In genomic region chr4:76740192-76740591, GRCh38 we compare ENCODE assay signal across 21 cellular contexts.
DNase-seq lines count a peak whose midpoint lies in the region; ATAC-seq and TF ChIP-seq lines count a peak whose summit lies in the region.
"Had no signal": no experiment of that assay in that cellular context is flagged by ENCODE, and none has a peak within 500 bp of the region (broad histone marks: within the 10 kb centered on the region; RNA-seq: fewer than 3 reads in every experiment).

No MANE protein-coding gene starts in this region.

- TF ChIP-seq POLR2A in stomach (IDR thresholded peaks at IDR 0.05): no peak

- no peak overlapping the region for H2AFZ ChIP-seq in mesenchymal stem cell (ENCODE audit: low read depth, low read length)

- DNase-seq in coronary artery (ENCODE audit: low spot score) (no peak), mesenchymal stem cell (no peak), stomach (no peak), right atrium auricular region (ENCODE audit: low spot score) (no peak), NCI-H2081 treated with DMSO at 0.1 percent for 48 hours (lab: John Stamatoyannopoulos, UW) (no peak)
- DNase-seq in activated naive CD4-positive, alpha-beta T cell treated with anti-CD3 and anti-CD28 coated beads for 36 hours: no peak
- DNase-seq: CD4-positive, alpha-beta T cell; COR-L47; DMS79; KG1; NCI-H1105; NCI-H146; NCI-H2029 treated with DMSO at 0.1 percent for 48 hours; NCI-H2171; NCI-H524 treated with DMSO at 0.1 percent for 48 hours; NCI-H82; Peyer's patch; SJCRH30 had no signal

- no peak overlapping the region for H3K4me3 Mint-ChIP-seq in activated T-helper 17 cell treated with anti-CD3 and anti-CD28 coated beads, Interleukin-2, amount 50 U/mL, for 72 hours
- no peak overlapping the region for H3K4me3 Mint-ChIP-seq in activated naive CD4-positive, alpha-beta T cell treated with anti-CD3 and anti-CD28 coated beads for 36 hours
- H3K4me3 Mint-ChIP-seq: CD4-positive, alpha-beta T cell had no signal

- H3K79me1 ChIP-seq in mesenchymal stem cell (replicated peaks; ENCODE audit: low read length, poor library complexity, severe bottlenecking): peaks cover 10% of the 10 kb centered on the region

- no peak overlapping the region for H3K4me3 ChIP-seq in coronary artery
- H3K4me3 ChIP-seq in mesenchymal stem cell (ENCODE audit: insufficient read depth in 1 of 2, low read depth in 1 of 2, low read length in 2 of 2): no peak overlapping the region
- H3K4me3 ChIP-seq in stomach: no peak overlapping the region
- H3K4me3 ChIP-seq in right atrium auricular region: no peak overlapping the region
- H3K4me3 ChIP-seq: BLaER1, Peyer's patch, SJCRH30 had no signal

- H3K18ac ChIP-seq in mesenchymal stem cell (ENCODE audit: low read depth in 1 of 2, low read length in 2 of 2): no peak overlapping the region

- peak overlapping the region; percentile 69 to 90 for H3K27ac ChIP-seq in coronary artery
- H3K27ac ChIP-seq in mesenchymal stem cell (ENCODE audit: low read length, poor library complexity, severe bottlenecking): no peak overlapping the region
- H3K27ac ChIP-seq in stomach: peak overlapping the region in 4 of 5 donors; percentile 71 to 83 (median 76)
- no peak overlapping the region for H3K27ac ChIP-seq in right atrium auricular region
- H3K27ac ChIP-seq: BLaER1, SJCRH30 had no signal

- no peak overlapping the region for H3K23ac ChIP-seq in mesenchymal stem cell (ENCODE audit: low read length in 2 of 2)

- no peak for TF ChIP-seq CTCF in coronary artery (IDR thresholded peaks at IDR 0.05)
- no peak for TF ChIP-seq CTCF in stomach (IDR thresholded peaks at IDR 0.05)
- TF ChIP-seq CTCF in right atrium auricular region (IDR thresholded peaks at IDR 0.05): no peak

- H2BK12ac ChIP-seq in mesenchymal stem cell (ENCODE audit: low read length in 2 of 2): peak overlapping the region; percentile 38 to 90

- no peak overlapping the region for H3K27ac Mint-ChIP-seq in activated T-helper 17 cell treated with anti-CD3 and anti-CD28 coated beads, Interleukin-2, amount 50 U/mL, for 72 hours
- no peak overlapping the region for H3K27ac Mint-ChIP-seq in activated naive CD4-positive, alpha-beta T cell treated with anti-CD3 and anti-CD28 coated beads for 36 hours
- H3K27ac Mint-ChIP-seq: CD4-positive, alpha-beta T cell had no signal

- no peaks in the 10 kb centered on the region for H3K9me3 ChIP-seq in mesenchymal stem cell (ENCODE audit: control insufficient read depth, low read length)
- no peaks in the 10 kb centered on the region for H3K9me3 ChIP-seq in stomach
- no peaks in the 10 kb centered on the region for H3K9me3 ChIP-seq in right atrium auricular region
- H3K9me3 ChIP-seq: Peyer's patch, SJCRH30 had no signal

- no peak overlapping the region for H3K14ac ChIP-seq in mesenchymal stem cell (ENCODE audit: low read length in 2 of 2)

- no peaks in the 10 kb centered on the region for H3K27me3 ChIP-seq in mesenchymal stem cell (ENCODE audit: control insufficient read depth in 1 of 2, insufficient read depth in 1 of 2, low read length in 2 of 2)
- H3K27me3 ChIP-seq in stomach: no peaks in the 10 kb centered on the region
- H3K27me3 ChIP-seq in right atrium auricular region: no peaks in the 10 kb centered on the region
- H3K27me3 ChIP-seq: BLaER1, Peyer's patch, SJCRH30 had no signal

- no peak for ATAC-seq in activated T-helper 17 cell treated with anti-CD3 and anti-CD28 coated beads, Interleukin-2, amount 50 U/mL, for 72 hours (replicated peaks)
- ATAC-seq: HepG2 had no signal

- no peak overlapping the region for H2AK5ac ChIP-seq in mesenchymal stem cell (ENCODE audit: low read length, severe bottlenecking)

- intact Hi-C loops in stomach (cut with DNase I; ENCODE audit: low total_unique reads): no loop called here
- intact Hi-C loops in activated naive CD4-positive, alpha-beta T cell treated with anti-CD3 and anti-CD28 coated beads for 36 hours (cut with micrococcal nuclease): no loop called here

- no peaks in the 10 kb centered on the region for H3K9me3 Mint-ChIP-seq in activated T-helper 17 cell treated with anti-CD3 and anti-CD28 coated beads, Interleukin-2, amount 50 U/mL, for 72 hours
- H3K9me3 Mint-ChIP-seq in activated naive CD4-positive, alpha-beta T cell treated with anti-CD3 and anti-CD28 coated beads for 36 hours: no peaks in the 10 kb centered on the region
- H3K9me3 Mint-ChIP-seq: CD4-positive, alpha-beta T cell had no signal

- H3K36me3 ChIP-seq in mesenchymal stem cell (ENCODE audit: control insufficient read depth in 1 of 2, insufficient read depth in 2 of 2, low read depth in 1 of 2, low read length in 2 of 2) (peaks cover 0 to 32% of the 10 kb centered on the region in 2 experiments), stomach (peaks cover 20 to 49% (median 40%) of the 10 kb centered on the region in 4 donors), right atrium auricular region (peaks cover 12% of the 10 kb centered on the region)

- peaks cover 9% of the 10 kb centered on the region for H3K27me3 Mint-ChIP-seq in activated T-helper 17 cell treated with anti-CD3 and anti-CD28 coated beads, Interleukin-2, amount 50 U/mL, for 72 hours
- no peaks in the 10 kb centered on the region for H3K27me3 Mint-ChIP-seq in activated naive CD4-positive, alpha-beta T cell treated with anti-CD3 and anti-CD28 coated beads for 36 hours (ENCODE audit: low read depth)

- H4K91ac ChIP-seq in mesenchymal stem cell (ENCODE audit: low read length): no peak overlapping the region

- H3K4ac ChIP-seq in mesenchymal stem cell (ENCODE audit: low read depth in 1 of 2, low read length in 2 of 2): peak overlapping the region in 1 of 2 experiments; percentile 5

- no peaks in the 10 kb centered on the region for H3K36me3 Mint-ChIP-seq in activated T-helper 17 cell treated with anti-CD3 and anti-CD28 coated beads, Interleukin-2, amount 50 U/mL, for 72 hours (ENCODE audit: low read depth)
- no peaks in the 10 kb centered on the region for H3K36me3 Mint-ChIP-seq in activated naive CD4-positive, alpha-beta T cell treated with anti-CD3 and anti-CD28 coated beads for 36 hours (ENCODE audit: low read depth)

- no peak overlapping the region for H2BK15ac ChIP-seq in mesenchymal stem cell (ENCODE audit: low read depth, poor library complexity, severe bottlenecking)

- H3K9ac ChIP-seq in mesenchymal stem cell (ENCODE audit: low read length): no peak overlapping the region
- H3K9ac ChIP-seq: BLaER1 had no signal

- TF ChIP-seq EP300 in stomach (IDR thresholded peaks at IDR 0.05): no peak

- H4K8ac ChIP-seq in mesenchymal stem cell (ENCODE audit: low read length): no peak overlapping the region

- H3K4me1 Mint-ChIP-seq in activated T-helper 17 cell treated with anti-CD3 and anti-CD28 coated beads, Interleukin-2, amount 50 U/mL, for 72 hours: no peaks in the 10 kb centered on the region
- peaks cover 16% of the 10 kb centered on the region for H3K4me1 Mint-ChIP-seq in activated naive CD4-positive, alpha-beta T cell treated with anti-CD3 and anti-CD28 coated beads for 36 hours (ENCODE audit: low read depth)

- no peak overlapping the region for H3K4me2 ChIP-seq in mesenchymal stem cell (ENCODE audit: low read length, poor library complexity, severe bottlenecking)
- H3K4me2 ChIP-seq: BLaER1 had no signal

- peaks cover 4% of the 10 kb centered on the region for H3K4me1 ChIP-seq in mesenchymal stem cell (ENCODE audit: control insufficient read depth, insufficient read depth, low read depth, low read length)
- H3K4me1 ChIP-seq in stomach: peaks cover 0 to 49% (median 29%) of the 10 kb centered on the region in 4 donors
- peaks cover 0 to 23% of the 10 kb centered on the region in 2 donors for H3K4me1 ChIP-seq in right atrium auricular region
- H3K4me1 ChIP-seq: BLaER1 had no signal

- WGBS in mesenchymal stem cell: 97% methylated on average over 24 of the region's 24 CpGs
- WGBS in stomach, 5 donors: 94 to 97% (median 95%) methylated on average over 21 to 24 of the region's 24 CpGs

- CTCF ChIA-PET in activated naive CD4-positive, alpha-beta T cell treated with anti-CD3 and anti-CD28 coated beads for 36 hours (lab: Charles Lee): interaction anchor here (1.8 kb wide), 1 partner anchor 11 kb away, joined by 4 read pairs; no protein-coding TSS in a partner anchor

- H2BK120ac ChIP-seq in mesenchymal stem cell (ENCODE audit: low read depth, low read length): no peak overlapping the region

- no peak overlapping the region for H2BK5ac ChIP-seq in mesenchymal stem cell (ENCODE audit: low read depth, low read length, poor library complexity, severe bottlenecking)

Comparison
In these comparisons a context has a peak if more than half of its experiments do, and no peak if none do; other contexts are left out.
1. H3K27ac ChIP-seq: peak in coronary artery (2 of 2) and stomach (4 of 5); none in mesenchymal stem cell (single experiment) and right atrium auricular region (0 of 2).